8 cellular contexts compared by ENCODE assay signal in the genomic region with DNA sequence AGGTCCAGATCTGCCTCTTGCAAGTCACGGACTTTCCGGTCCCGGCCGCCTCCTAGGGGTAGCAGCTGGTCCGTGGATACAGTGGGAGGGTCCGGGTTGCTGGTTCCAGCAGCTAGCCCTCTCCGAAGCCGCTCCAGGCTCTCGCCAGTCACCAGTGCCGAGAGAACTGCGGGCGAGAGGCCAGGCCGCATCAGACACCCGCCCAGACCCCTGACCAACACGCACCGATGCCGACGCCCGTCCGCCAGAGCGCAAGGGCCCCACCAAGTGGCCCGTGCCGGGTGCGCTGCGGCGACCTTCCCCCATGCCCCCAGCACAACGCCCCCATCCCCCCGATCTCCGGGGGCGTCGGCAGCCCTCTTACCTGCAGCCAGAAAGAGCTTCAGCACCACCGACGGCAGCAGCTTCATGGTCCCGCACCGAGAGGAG. TPM values are rescaled to one million over a fixed set of nuclear protein-coding genes. Genes with fewer than 3 reads are reported as not detected.
A peak's percentile ranks its signal among the peaks of the same experiment; 100 is the strongest.
DNase-seq lines count a peak whose midpoint lies in the region; ATAC-seq and TF ChIP-seq lines count a peak whose summit lies in the region.

No MANE protein-coding gene starts in this region.

- H3K79me2 ChIP-seq in osteoblast (ENCODE audit: insufficient read depth, low read length), result peaks cover 48% of the 10 kb centered on the region

- H3K4me1 Mint-ChIP-seq in Calu3 (ENCODE audit: low read depth, unreplicated experiment), result peaks cover 53% of the 10 kb centered on the region
- H3K4me1 Mint-ChIP-seq in activated naive CD8-positive, alpha-beta T cell treated with anti-CD3 and anti-CD28 coated beads, Interleukin-2, amount 50 U/mL, for 24 hours, result peaks cover 45% of the 10 kb centered on the region

- no peaks in the 10 kb centered on the region for H3K27me3 ChIP-seq in heart left ventricle
- no peaks in the 10 kb centered on the region for H3K27me3 ChIP-seq in osteoblast (ENCODE audit: insufficient read depth, low read length)

- H3K4me1 ChIP-seq in heart left ventricle (peaks cover 8 to 67% (median 58%) of the 10 kb centered on the region in 12 donors), osteoblast (ENCODE audit: insufficient read depth, low read length) (peaks cover 42% of the 10 kb centered on the region)

- TF ChIP-seq CTCF in Calu3 (IDR thresholded peaks at IDR 0.05; ENCODE audit: unreplicated experiment), result peak; percentile 61
- TF ChIP-seq CTCF in heart left ventricle (IDR thresholded peaks at IDR 0.05), result peak; percentile 16 to 73 (median 44)
- TF ChIP-seq CTCF in osteoblast (IDR thresholded peaks at IDR 0.05; ENCODE audit: extremely low read depth, low read depth, low read length), result peak; percentile 26

- H3K9me3 Mint-ChIP-seq in Calu3 (ENCODE audit: low read depth, unreplicated experiment), result no peaks in the 10 kb centered on the region
- H3K9me3 Mint-ChIP-seq in activated naive CD8-positive, alpha-beta T cell treated with anti-CD3 and anti-CD28 coated beads, Interleukin-2, amount 50 U/mL, for 24 hours, result no peaks in the 10 kb centered on the region

- in situ Hi-C loops in KBM-7 (cut with MboI; ENCODE audit: low pct_unique_long_range_greater_than_20kb, low sequenced_read_pairs), result no loop called here

- H4K20me1 ChIP-seq in osteoblast (ENCODE audit: insufficient read depth, low read length), result peaks cover 4% of the 10 kb centered on the region

- intact Hi-C loops in Calu3 (cut with micrococcal nuclease; ENCODE audit: unreplicated experiment), result loop anchor here (1.0 to 5.0 kb wide), 3 partner anchors 49 to 169 kb away; a partner anchor contains a TSS
- intact Hi-C loops in heart left ventricle (cut with DNase I), result loop anchor here in 9 of 10 donors (1.0 to 10.0 kb wide), 11 partner anchors 44 to 271 kb away; a partner anchor contains a TSS

- H3K27ac Mint-ChIP-seq in Calu3 (ENCODE audit: unreplicated experiment), result peak overlapping the region; percentile 63
- H3K27ac Mint-ChIP-seq in activated naive CD8-positive, alpha-beta T cell treated with anti-CD3 and anti-CD28 coated beads, Interleukin-2, amount 50 U/mL, for 24 hours, result no peak overlapping the region

- DNase-seq in Calu3 (peak; percentile 77), KBM-7 (peak; percentile 68), heart left ventricle (peak; percentile 74 to 87 (median 80)), osteoblast (ENCODE audit: insufficient read length, low spot score, missing footprints) (peak; percentile 94), NCI-H128 (lab: John Stamatoyannopoulos, UW; ENCODE audit: unreplicated experiment) (no peak), SIG-M5 (lab: John Stamatoyannopoulos, UW) (no peak)
- peak; percentile 36 for DNase-seq in activated naive CD8-positive, alpha-beta T cell treated with anti-CD3 and anti-CD28 coated beads, Interleukin-2, amount 50 U/mL, for 24 hours

- TF ChIP-seq POLR2A in heart left ventricle (IDR thresholded peaks at IDR 0.05), result no peak

- CTCF ChIA-PET in Calu3 (lab: Charles Lee), result interaction anchor here (0.5 to 5.4 kb wide), 28 partner anchors 8 to 1318 kb away, joined by 3 to 169 read pairs (median 4); a partner anchor contains a TSS

- H2AFZ ChIP-seq in osteoblast (ENCODE audit: low read length), result peak overlapping the region; percentile 82

- peaks cover 0 to 28% (median 14%) of the 10 kb centered on the region in 9 donors for H3K36me3 ChIP-seq in heart left ventricle
- peaks cover 15% of the 10 kb centered on the region for H3K36me3 ChIP-seq in osteoblast (ENCODE audit: insufficient read depth, low read length)

- H3K4me3 Mint-ChIP-seq in Calu3 (ENCODE audit: low read depth, unreplicated experiment), result peak overlapping the region; percentile 95
- H3K4me3 Mint-ChIP-seq in activated naive CD8-positive, alpha-beta T cell treated with anti-CD3 and anti-CD28 coated beads, Interleukin-2, amount 50 U/mL, for 24 hours, result peak overlapping the region; percentile 74

- H3K4me2 ChIP-seq in osteoblast (ENCODE audit: insufficient read depth, low read length), result peak overlapping the region; percentile 96

- H3K4me3 ChIP-seq in heart left ventricle, result peak overlapping the region; percentile 43 to 99 (median 86)
- peak overlapping the region; percentile 85 for H3K4me3 ChIP-seq in osteoblast (ENCODE audit: insufficient read depth, low read length)

- peaks cover 49% of the 10 kb centered on the region for H3K36me3 Mint-ChIP-seq in Calu3 (ENCODE audit: insufficient read depth, unreplicated experiment)
- H3K36me3 Mint-ChIP-seq in activated naive CD8-positive, alpha-beta T cell treated with anti-CD3 and anti-CD28 coated beads, Interleukin-2, amount 50 U/mL, for 24 hours (ENCODE audit: low read depth), result peaks cover 3% of the 10 kb centered on the region

- 0 to 2% (median 1%) methylated on average over 4 to 35 of the region's 35 CpGs for WGBS in heart left ventricle, 4 donors

- no peaks in the 10 kb centered on the region for H3K27me3 Mint-ChIP-seq in Calu3 (ENCODE audit: unreplicated experiment)
- H3K27me3 Mint-ChIP-seq in activated naive CD8-positive, alpha-beta T cell treated with anti-CD3 and anti-CD28 coated beads, Interleukin-2, amount 50 U/mL, for 24 hours, result peaks cover 6% of the 10 kb centered on the region

- H3K27ac ChIP-seq in heart left ventricle (peak overlapping the region; percentile 54 to 99 (median 94)), osteoblast (ENCODE audit: low read depth, low read length) (peak overlapping the region; percentile 65)

- no TSS peak for BruUV-seq in Calu3 (replicated peaks; lab: Mats Ljungman, UMichigan)

- H3K9me3 ChIP-seq in heart left ventricle (no peaks in the 10 kb centered on the region), osteoblast (ENCODE audit: low read depth, low read length) (no peaks in the 10 kb centered on the region)

- ATAC-seq in GM19467 (IDR thresholded peaks at IDR 0.05; ENCODE audit: unreplicated experiment) (peak; percentile 27), heart left ventricle (peak; percentile 22 to 68 (median 62))
- ATAC-seq in activated naive CD8-positive, alpha-beta T cell treated with anti-CD3 and anti-CD28 coated beads, Interleukin-2, amount 50 U/mL, for 24 hours, result peak; percentile 2

RNA-seq across cellular contexts. Expression of a gene that starts 0.5 kb away (rescaled TPM):
- 6.4 and 7.2 TPM in 2 replicates for total RNA-seq in Calu3 (2022)
- 10 to 100 TPM; 23.6 to 60.1 (median 34.9) TPM for total RNA-seq in heart left ventricle
- polyA plus RNA-seq in heart left ventricle, result 10 to 100 TPM; 18.2 to 50.7 TPM
- 1.8 and 2.5 TPM in 2 replicates for total RNA-seq in osteoblast

RNA-seq across cellular contexts. Expression of a gene that starts 14.1 kb away (rescaled TPM):
- total RNA-seq in Calu3 (2022), result 0.24 TPM in 1 of 2 replicates, not detected in the other
- under 1 TPM in 4 of 9 donors, not detected in 5; 0.08 to 0.20 (median 0.15) TPM for total RNA-seq in heart left ventricle
- polyA plus RNA-seq in heart left ventricle, result under 1 TPM in 1 of 2 donors, not detected in 1; 0.08 TPM
- total RNA-seq in osteoblast, result not detected in 2 replicates

RNA-seq across cellular contexts. Expression of a gene that starts 43.0 kb away (rescaled TPM):
- total RNA-seq in Calu3 (2022), result 67.5 and 71.9 TPM in 2 replicates
- 100 to 1,000 TPM in 1 of 9 donors, 10 to 100 TPM in 8; 53.8 to 130 (median 72.3) TPM for total RNA-seq in heart left ventricle
- 100 to 1,000 TPM in 1 of 2 donors, 10 to 100 TPM in 1; 93.8 to 140 TPM for polyA plus RNA-seq in heart left ventricle
- total RNA-seq in osteoblast, result 58.3 and 65.9 TPM in 2 replicates

RNA-seq across cellular contexts. Expression of a gene that starts 55.7 kb away (rescaled TPM):
- total RNA-seq in Calu3 (2022) (160 and 167 TPM in 2 replicates), heart left ventricle (10 to 100 TPM; 49.5 to 78.8 (median 63.6) TPM), osteoblast (81.1 and 87.8 TPM in 2 replicates)
- polyA plus RNA-seq in heart left ventricle, result 10 to 100 TPM; 41.4 to 48.3 TPM

Comparison
In these comparisons a context has a peak if more than half of its experiments do, and no peak if none do; other contexts are left out.
1. DNase-seq: peak in Calu3 (single experiment), KBM-7 (single experiment), activated naive CD8-positive, alpha-beta T cell treated with anti-CD3 and anti-CD28 coated beads, Interleukin-2, amount 50 U/mL, for 24 hours (single experiment), heart left ventricle (5 of 5) and osteoblast (single experiment); none in NCI-H128 (single experiment) and SIG-M5 (single experiment).
2. ATAC-seq: peak in every context shown above with its lines; median percentile 62 in heart left ventricle; 27 in GM19467; 2 in activated naive CD8-positive, alpha-beta T cell treated with anti-CD3 and anti-CD28 coated beads, Interleukin-2, amount 50 U/mL, for 24 hours.
3. Peak in every context shown above with its lines, with median percentiles within 50 percentile points of each other: CTCF ChIP-seq.